Comparison of ENCODE assay signal across 17 cellular contexts in the genomic region with DNA sequence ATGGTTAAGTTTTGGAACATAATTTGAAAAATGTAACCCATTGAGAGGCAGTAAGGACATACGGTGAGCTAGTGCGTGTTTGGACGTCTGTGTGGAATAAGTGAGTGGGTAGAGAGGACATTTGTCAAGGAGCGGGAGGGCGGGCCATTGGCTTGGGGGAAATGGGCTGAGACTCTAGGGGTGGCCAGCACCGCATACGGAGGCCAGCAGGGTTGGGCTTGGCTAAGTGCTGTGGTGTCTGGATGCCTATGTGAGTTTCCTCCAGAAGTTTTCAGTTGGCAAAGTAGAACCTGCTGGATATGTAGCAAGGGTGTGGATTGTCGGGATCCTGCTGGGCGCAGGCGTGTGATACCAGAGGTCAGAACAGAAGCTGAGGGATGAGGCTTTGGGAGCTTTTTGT.
DNase-seq lines count a peak whose midpoint lies in the region; ATAC-seq and TF ChIP-seq lines count a peak whose summit lies in the region.
"Had no signal": no experiment of that assay in that cellular context is flagged by ENCODE, and none has a peak within 500 bp of the region (broad histone marks: within the 10 kb centered on the region; RNA-seq: fewer than 3 reads in every experiment).

No MANE protein-coding gene starts in this region.

- H3K4me2 ChIP-seq in BLaER1 treated with 17β-estradiol and CSF1 and Interleukin-3, amounts not matched to agents 10 nM and 100 nM: peak overlapping the region in 7 of 11 experiments; percentile 38 to 85 (median 53); a peak in 9 of 22 replicates
- H3K4me2 ChIP-seq in trophoblast cell (ENCODE audit: low read length): no peak overlapping the region

- no peak overlapping the region for H3K9ac ChIP-seq in BLaER1 treated with 17β-estradiol and CSF1 and Interleukin-3, amounts not matched to agents 10 nM and 100 nM
- no peak overlapping the region for H3K9ac ChIP-seq in trophoblast cell (ENCODE audit: low read length)

- peaks cover 35 to 90% (median 81%) of the 10 kb centered on the region in 10 experiments for H3K4me1 ChIP-seq in BLaER1 treated with 17β-estradiol and CSF1 and Interleukin-3, amounts not matched to agents 10 nM and 100 nM
- H3K4me1 ChIP-seq in breast epithelium (peaks cover 3 to 18% of the 10 kb centered on the region in 2 donors), trophoblast cell (ENCODE audit: control insufficient read depth in 1 of 2, insufficient read depth in 2 of 2, low read length in 2 of 2) (peaks cover 37 to 44% of the 10 kb centered on the region in 2 experiments)

- H2BK12ac ChIP-seq in trophoblast cell (ENCODE audit: low read length): peak overlapping the region; percentile 66

- intact Hi-C loops in breast epithelium (cut with DNase I; ENCODE audit: low total_unique reads) (no loop called here), left ventricle myocardium superior (cut with micrococcal nuclease) (no loop called here)

- H4K20me1 ChIP-seq in BLaER1 treated with 17β-estradiol and CSF1 and Interleukin-3, amounts not matched to agents 10 nM and 100 nM: peaks cover 0 to 71% (median 10%) of the 10 kb centered on the region in 11 experiments; a peak in 11 of 22 replicates

- peak overlapping the region; percentile 16 for H4K91ac ChIP-seq in trophoblast cell (ENCODE audit: low read depth, low read length)

- peaks cover 2 to 40% (median 25%) of the 10 kb centered on the region in 11 experiments; a peak in 16 of 22 replicates for H3K36me3 ChIP-seq in BLaER1 treated with 17β-estradiol and CSF1 and Interleukin-3, amounts not matched to agents 10 nM and 100 nM
- H3K36me3 ChIP-seq in breast epithelium: no peaks in the 10 kb centered on the region
- peaks cover 0 to 4% of the 10 kb centered on the region in 2 experiments for H3K36me3 ChIP-seq in trophoblast cell (ENCODE audit: control insufficient read depth in 1 of 2, insufficient read depth in 2 of 2, low read length in 2 of 2)
- H3K36me3 ChIP-seq: vagina had no signal

- TF ChIP-seq CTCF in breast epithelium (IDR thresholded peaks at IDR 0.05): no peak

- H3K18ac ChIP-seq in trophoblast cell (ENCODE audit: low read length): peak overlapping the region; percentile 82

- H2BK120ac ChIP-seq in trophoblast cell (ENCODE audit: insufficient read depth, low read length, poor library complexity): peak overlapping the region; percentile 26

- H2AK5ac ChIP-seq in trophoblast cell (ENCODE audit: low read length): peak overlapping the region; percentile 3

- no peak overlapping the region for H4K12ac ChIP-seq in trophoblast cell (ENCODE audit: low read depth, low read length)

- ATAC-seq in left ventricle myocardium superior: peak; percentile 72
- no peak for ATAC-seq in HG02970 (IDR thresholded peaks at IDR 0.05; ENCODE audit: low FRiP score, unreplicated experiment)
- no peak for ATAC-seq in GM19395 (IDR thresholded peaks at IDR 0.05; ENCODE audit: unreplicated experiment)
- ATAC-seq: activated T-helper 17 cell treated with anti-CD3 and anti-CD28 coated beads, Interleukin-2, amount 50 U/mL, for 72 hours had no signal

- no peak overlapping the region for H2AFZ ChIP-seq in trophoblast cell (ENCODE audit: insufficient read depth, low read length, poor library complexity)

- H4K8ac ChIP-seq in trophoblast cell (ENCODE audit: low read depth, low read length): peak overlapping the region; percentile 3

- peak overlapping the region; percentile 73 for H2BK5ac ChIP-seq in trophoblast cell (ENCODE audit: low read depth, low read length, poor library complexity)

- H3K79me1 ChIP-seq in trophoblast cell (ENCODE audit: low read length): peaks cover 21% of the 10 kb centered on the region

- H3K4me3 ChIP-seq in BLaER1 treated with 17β-estradiol and CSF1 and Interleukin-3, amounts not matched to agents 10 nM and 100 nM: no peak overlapping the region
- H3K4me3 ChIP-seq in breast epithelium (no peak overlapping the region), trophoblast cell (ENCODE audit: low read depth, low read length) (no peak overlapping the region)
- H3K4me3 ChIP-seq: vagina had no signal

- H3K23ac ChIP-seq in trophoblast cell (ENCODE audit: low read length): no peak overlapping the region

- H3K4ac ChIP-seq in trophoblast cell (ENCODE audit: low read depth, low read length): peak overlapping the region; percentile 46

- TF ChIP-seq POLR2A in breast epithelium (IDR thresholded peaks at IDR 0.05): no peak

- peaks cover 18% of the 10 kb centered on the region for H3K79me2 ChIP-seq in trophoblast cell (ENCODE audit: control insufficient read depth, insufficient read depth, low read length, poor library complexity)

- no CpG with 5 or more reads among the region's 10 CpGs for WGBS in trophoblast cell (ENCODE audit: extremely low coverage, insufficient coverage, insufficient read length)

- DNase-seq in breast epithelium (ENCODE audit: low spot score in 2 of 2) (no peak), left ventricle myocardium superior (peak; percentile 47), trophoblast cell (no peak), hypothalamus (lab: John Stamatoyannopoulos, UW) (no peak), cerebellar nuclear complex (lab: John Stamatoyannopoulos, UW) (no peak)
- DNase-seq: ACHN; activated CD4-positive, alpha-beta T cell treated with anti-CD3 and anti-CD28 coated beads for 1 hour; CD8-positive, alpha-beta memory T cell; EL; NCI-H2081; NCI-H524 treated with DMSO at 0.1 percent for 48 hours; SIG-M5 had no signal

- no peaks in the 10 kb centered on the region for H3K27me3 ChIP-seq in BLaER1 treated with 17β-estradiol and CSF1 and Interleukin-3, amounts not matched to agents 10 nM and 100 nM
- no peaks in the 10 kb centered on the region for H3K27me3 ChIP-seq in breast epithelium
- H3K27me3 ChIP-seq in trophoblast cell (ENCODE audit: insufficient read depth, low read length): no peaks in the 10 kb centered on the region
- H3K27me3 ChIP-seq: vagina had no signal

- H3K9me3 ChIP-seq in BLaER1 treated with 17β-estradiol and CSF1 and Interleukin-3, amounts not matched to agents 10 nM and 100 nM (replicated peaks in 1 of 11): peaks cover 0 to 4% (median 0%) of the 10 kb centered on the region in 11 experiments; a peak in 1 of 22 replicates
- no peaks in the 10 kb centered on the region for H3K9me3 ChIP-seq in breast epithelium
- H3K9me3 ChIP-seq in trophoblast cell (ENCODE audit: insufficient read depth, low read depth, low read length): no peaks in the 10 kb centered on the region
- H3K9me3 ChIP-seq: vagina had no signal

- H3K27ac ChIP-seq in BLaER1 treated with 17β-estradiol and CSF1 and Interleukin-3, amounts not matched to agents 10 nM and 100 nM: peak overlapping the region in 2 of 11 experiments; percentile 13 to 85; a peak in 1 of 22 replicates
- peak overlapping the region; percentile 75 to 82 for H3K27ac ChIP-seq in breast epithelium
- peak overlapping the region; percentile 75 for H3K27ac ChIP-seq in trophoblast cell (ENCODE audit: low read depth, low read length)
- H3K27ac ChIP-seq: vagina had no signal

- peak overlapping the region; percentile 59 for H3K14ac ChIP-seq in trophoblast cell (ENCODE audit: low read length)
